19 cellular contexts compared by ENCODE assay signal in the genomic region with DNA sequence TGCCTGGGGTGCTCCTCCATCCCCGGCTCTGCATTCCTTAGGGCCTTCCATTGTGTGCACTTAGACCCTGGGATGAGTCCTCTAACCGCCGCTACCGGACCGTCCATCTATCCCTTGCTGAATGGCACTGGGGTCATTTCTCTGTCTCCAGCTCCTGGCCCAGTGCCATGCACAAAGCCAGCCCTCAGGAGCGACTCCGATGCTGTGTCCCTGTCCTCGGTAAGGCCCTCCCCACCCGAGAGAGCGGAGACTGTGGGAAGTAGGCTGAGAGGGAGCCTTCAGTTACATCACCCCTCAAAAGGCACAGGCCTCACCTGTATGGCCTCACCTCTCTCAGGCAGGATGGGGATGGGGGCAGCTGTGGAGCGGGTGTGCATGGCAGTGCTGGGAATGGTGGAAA. TPM values are rescaled to one million over a fixed set of nuclear protein-coding genes. Genes with fewer than 3 reads are reported as not detected.
"Had no signal": no experiment of that assay in that cellular context is flagged by ENCODE, and none has a peak within 500 bp of the region (broad histone marks: within the 10 kb centered on the region; RNA-seq: fewer than 3 reads in every experiment).

No MANE protein-coding gene starts in this region.

- H3K4me1 ChIP-seq: gastroesophageal sphincter, heart right ventricle, lower lobe of right lung, right atrium auricular region, suprapubic skin had no signal

- H3K36me3 ChIP-seq: gastroesophageal sphincter, heart right ventricle, lower lobe of right lung, right atrium auricular region, suprapubic skin had no signal

- DNase-seq: activated CD4-positive, alpha-beta T cell treated with anti-CD3 and anti-CD28 coated beads, Interleukin-2, amount 10 ng/mL, durations not matched to agents 24 days and 14 days; activated T-cell treated with anti-CD3 and anti-CD28 coated beads for 4 hours; dorsolateral prefrontal cortex; heart right ventricle; left colon; lower lobe of right lung; midbrain; naive B cell; nucleus accumbens; SIG-M5; small intestine; stimulated activated CD4-positive, alpha-beta T cell treated with anti-CD3 and anti-CD28 coated beads, Interleukin-4, amount 100 ng/mL, for 4 hours; stimulated activated CD8-positive, alpha-beta memory T cell treated with anti-CD3 and anti-CD28 coated beads, Interleukin-4, amount 100 ng/mL, for 48 hours; stimulated activated naive CD4-positive, alpha-beta T cell treated with Interleukin-2 at 50 U/mL for 16 hours; trophoblast cell had no signal

- H3K27ac ChIP-seq: dorsolateral prefrontal cortex, gastroesophageal sphincter, heart right ventricle, lower lobe of right lung, right atrium auricular region, suprapubic skin had no signal

- H3K4me3 Mint-ChIP-seq: activated CD4-positive, alpha-beta T cell treated with anti-CD3 and anti-CD28 coated beads, Interleukin-2, amount 10 ng/mL, durations not matched to agents 24 days and 14 days; naive B cell had no signal

- FAIRE-seq: small intestine had no signal

- H3K9me3 ChIP-seq: gastroesophageal sphincter, heart right ventricle, lower lobe of right lung, right atrium auricular region, suprapubic skin had no signal

- H3K4me3 ChIP-seq: dorsolateral prefrontal cortex, gastroesophageal sphincter, heart right ventricle, lower lobe of right lung, right atrium auricular region, suprapubic skin had no signal

- H3K27ac Mint-ChIP-seq: progenitor cell of endocrine pancreas had no signal

- H3K27me3 ChIP-seq: right atrium auricular region had no signal

- H3K27me3 Mint-ChIP-seq: activated CD4-positive, alpha-beta T cell treated with anti-CD3 and anti-CD28 coated beads, Interleukin-2, amount 10 ng/mL, durations not matched to agents 24 days and 14 days had no signal

- ATAC-seq: gastroesophageal sphincter, heart right ventricle, left colon had no signal

RNA-seq across cellular contexts. Expression of a gene that starts 33.8 kb away (rescaled TPM):
- total RNA-seq: heart right ventricle, suprapubic skin had no signal
